Comparison of ENCODE assay signal across 8 cellular contexts in the genomic region with DNA sequence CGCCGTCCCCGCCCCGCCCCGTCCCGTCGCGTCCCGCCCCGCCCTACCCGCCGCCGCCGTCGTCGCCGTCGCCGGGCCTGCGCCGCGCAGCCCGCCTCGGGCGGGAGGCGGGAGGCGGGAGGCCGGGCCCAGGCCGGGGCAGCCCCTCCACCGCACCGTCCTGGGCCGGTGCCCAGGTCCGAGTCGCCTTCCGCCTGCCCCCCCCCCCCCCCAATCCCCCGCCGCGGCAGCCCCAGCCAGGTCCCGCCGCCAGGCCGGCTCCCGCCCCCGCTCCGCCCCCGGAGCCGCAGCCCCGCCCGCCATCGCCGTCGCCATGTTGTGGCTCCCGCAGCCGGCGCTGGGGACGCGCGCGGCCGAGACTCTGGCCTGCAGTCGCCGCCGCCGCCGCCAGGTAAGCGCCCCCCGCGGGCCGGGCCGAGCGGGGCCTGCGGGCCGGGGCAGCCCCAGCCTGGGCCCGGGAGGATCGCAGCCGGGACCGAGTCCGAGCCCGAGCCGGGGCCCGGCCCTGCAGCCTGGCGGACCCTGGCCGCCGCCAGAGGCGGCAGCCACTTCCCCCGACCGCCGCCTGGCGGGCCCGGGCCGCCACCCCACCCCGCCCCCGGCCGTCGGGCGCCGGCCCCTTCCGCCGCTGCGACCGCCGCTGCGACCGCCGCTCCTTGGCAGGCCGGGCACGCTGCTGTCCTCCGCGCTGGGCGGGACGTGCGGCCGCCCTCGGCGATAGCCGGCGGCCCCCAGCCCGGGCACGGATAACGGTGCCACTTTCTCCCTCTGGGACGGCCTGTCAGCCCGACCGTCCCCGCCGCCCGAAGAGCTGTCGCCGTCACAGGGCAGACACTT. TPM values are rescaled to one million over a fixed set of nuclear protein-coding genes. Genes with fewer than 3 reads are reported as not detected.
DNase-seq lines count a peak whose midpoint lies in the region; ATAC-seq lines count a peak whose summit lies in the region.

ZNF592 (plus strand) TSS at position 319 of the 837 bp plus-strand sequence. CDS start 34,084 bp downstream, outside the sequence.

- DNase-seq in NCI-H1436 (lab: John Stamatoyannopoulos, UW), result peak; percentile 34
- DNase-seq in NCI-H1436 treated with DMSO at 0.1 percent for 48 hours (lab: John Stamatoyannopoulos, UW), result no peak
- peak; percentile 46 for DNase-seq in NCI-H2171 treated with DMSO at 0.1 percent for 48 hours (lab: John Stamatoyannopoulos, UW)
- DNase-seq in activated CD4-positive, alpha-beta T cell treated with anti-CD3 and anti-CD28 coated beads for 36 hours, result peak; percentile 86
- peak; percentile 84 to 89 for DNase-seq in left colon
- peak; percentile 77 to 85 for DNase-seq in stimulated activated CD4-positive, alpha-beta T cell treated with anti-CD3 and anti-CD28 coated beads, Interleukin-2, amount 100 ng/mL, for 24 hours

- H3K4me1 Mint-ChIP-seq in activated CD4-positive, alpha-beta T cell treated with anti-CD3 and anti-CD28 coated beads for 36 hours, result peaks cover 59% of the 10 kb centered on the region

- CTCF ChIA-PET in activated CD4-positive, alpha-beta T cell treated with anti-CD3 and anti-CD28 coated beads for 36 hours (lab: Charles Lee), result interaction anchor here (0.6 to 1.8 kb wide), 6 partner anchors 11 to 95 kb away, joined by 3 to 10 read pairs (median 4); partner anchors contain the start of genes SEC11A and WDR73

- no peaks in the 10 kb centered on the region for H3K27me3 Mint-ChIP-seq in activated CD4-positive, alpha-beta T cell treated with anti-CD3 and anti-CD28 coated beads for 36 hours

- peaks cover 23% of the 10 kb centered on the region for H3K36me3 Mint-ChIP-seq in activated CD4-positive, alpha-beta T cell treated with anti-CD3 and anti-CD28 coated beads for 36 hours (ENCODE audit: low read depth)

- peaks cover 2% of the 10 kb centered on the region for H3K9me3 Mint-ChIP-seq in activated CD4-positive, alpha-beta T cell treated with anti-CD3 and anti-CD28 coated beads for 36 hours (ENCODE audit: low read depth)

- H3K27ac Mint-ChIP-seq in activated CD4-positive, alpha-beta T cell treated with anti-CD3 and anti-CD28 coated beads for 36 hours, result peak within 1 kb of the TSS; percentile 97

- intact Hi-C loops in activated CD4-positive, alpha-beta T cell treated with anti-CD3 and anti-CD28 coated beads for 36 hours (cut with DNase I, micrococcal nuclease), result loop anchor here (1.0 to 5.0 kb wide), 9 partner anchors 12 to 233 kb away; partner anchors contain the start of genes SEC11A (in 2 of the 2), WDR73 (in 2 of the 2), ZSCAN2 (in 2 of the 2) and NMB (in 1 of the 2)
- intact Hi-C loops in left colon (cut with DNase I, micrococcal nuclease), result no loop called here

- POLR2A ChIA-PET in activated CD4-positive, alpha-beta T cell treated with anti-CD3 and anti-CD28 coated beads for 36 hours (lab: Charles Lee), result interaction anchor here (1.1 to 2.8 kb wide), 3 partner anchors 13 to 32 kb away, joined by 4 to 14 read pairs (median 4); partner anchors contain the start of gene SEC11A

- H3K4me3 Mint-ChIP-seq in activated CD4-positive, alpha-beta T cell treated with anti-CD3 and anti-CD28 coated beads for 36 hours, result peak within 1 kb of the TSS; percentile 94

- ATAC-seq in HG02840 (IDR thresholded peaks at IDR 0.05; ENCODE audit: low FRiP score, unreplicated experiment), result peak; percentile 54
- ATAC-seq in activated CD4-positive, alpha-beta T cell treated with anti-CD3 and anti-CD28 coated beads for 36 hours, result peak; percentile 55
- ATAC-seq in left colon, result peak; percentile 68

- peak within 1 kb of the TSS; percentile 97 for H3K27ac ChIP-seq in cingulate gyrus (ENCODE audit: low read depth, low read length)

RNA-seq across cellular contexts. Expression of gene ZNF592, which starts in this region (rescaled TPM):
- total RNA-seq in activated CD4-positive, alpha-beta T cell treated with anti-CD3 and anti-CD28 coated beads for 36 hours, result 10 to 100 TPM; 25.5 to 30.8 TPM
- total RNA-seq in left colon, result 10 to 100 TPM; 24.3 to 29.7 TPM

Comparison
In these comparisons a context has a peak if more than half of its experiments do, and no peak if none do; other contexts are left out.
1. intact Hi-C loops: an anchor here in activated CD4-positive, alpha-beta T cell treated with anti-CD3 and anti-CD28 coated beads for 36 hours (1.0 to 5.0 kb wide); none called in left colon.